In the genomic region with DNA sequence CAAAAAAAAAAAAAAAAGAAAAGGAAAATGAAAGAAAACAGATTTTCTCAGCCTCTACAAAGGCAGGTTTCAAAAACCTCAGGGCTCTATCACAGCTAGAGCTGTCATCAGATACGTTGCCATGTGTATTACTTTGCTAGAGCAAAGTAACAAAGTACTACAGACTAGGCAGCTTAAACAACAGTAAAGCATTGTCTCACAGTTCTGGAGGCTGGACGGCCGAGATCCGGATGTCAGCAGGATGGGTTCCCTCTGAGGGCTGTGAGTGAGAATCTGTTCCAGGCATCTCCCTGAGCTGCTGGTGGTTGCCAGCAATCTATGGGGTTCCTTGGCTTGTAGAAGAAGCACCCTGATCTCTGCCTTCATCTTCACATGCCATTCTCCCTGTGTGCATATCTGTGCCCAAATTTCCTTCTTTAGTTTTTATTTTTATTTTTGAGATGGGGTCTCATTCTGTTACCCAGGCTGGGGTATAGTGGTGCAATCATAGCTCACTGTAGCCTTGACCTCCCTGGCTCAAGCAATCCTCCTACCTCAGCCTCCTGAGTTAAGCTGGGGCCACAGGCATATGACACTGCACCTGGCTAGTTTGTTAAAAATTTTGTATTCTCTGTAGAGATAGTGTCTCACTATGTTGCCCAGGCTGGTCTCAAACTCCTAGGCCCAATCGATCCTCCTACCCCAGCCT, we compare ENCODE assay signal across 1 cellular context.
A peak's percentile ranks its signal among the peaks of the same experiment; 100 is the strongest.
TF ChIP-seq lines count a peak whose summit lies in the region.

No MANE protein-coding gene starts in this region.

TF ChIP-seq in K562, 482 proteins besides CTCF, POLR2A, EP300 and RAD21:
- no peak for TF ChIP-seq ADNP (tag; IDR thresholded peaks at IDR 0.05)
- TF ChIP-seq, protein P1, sequence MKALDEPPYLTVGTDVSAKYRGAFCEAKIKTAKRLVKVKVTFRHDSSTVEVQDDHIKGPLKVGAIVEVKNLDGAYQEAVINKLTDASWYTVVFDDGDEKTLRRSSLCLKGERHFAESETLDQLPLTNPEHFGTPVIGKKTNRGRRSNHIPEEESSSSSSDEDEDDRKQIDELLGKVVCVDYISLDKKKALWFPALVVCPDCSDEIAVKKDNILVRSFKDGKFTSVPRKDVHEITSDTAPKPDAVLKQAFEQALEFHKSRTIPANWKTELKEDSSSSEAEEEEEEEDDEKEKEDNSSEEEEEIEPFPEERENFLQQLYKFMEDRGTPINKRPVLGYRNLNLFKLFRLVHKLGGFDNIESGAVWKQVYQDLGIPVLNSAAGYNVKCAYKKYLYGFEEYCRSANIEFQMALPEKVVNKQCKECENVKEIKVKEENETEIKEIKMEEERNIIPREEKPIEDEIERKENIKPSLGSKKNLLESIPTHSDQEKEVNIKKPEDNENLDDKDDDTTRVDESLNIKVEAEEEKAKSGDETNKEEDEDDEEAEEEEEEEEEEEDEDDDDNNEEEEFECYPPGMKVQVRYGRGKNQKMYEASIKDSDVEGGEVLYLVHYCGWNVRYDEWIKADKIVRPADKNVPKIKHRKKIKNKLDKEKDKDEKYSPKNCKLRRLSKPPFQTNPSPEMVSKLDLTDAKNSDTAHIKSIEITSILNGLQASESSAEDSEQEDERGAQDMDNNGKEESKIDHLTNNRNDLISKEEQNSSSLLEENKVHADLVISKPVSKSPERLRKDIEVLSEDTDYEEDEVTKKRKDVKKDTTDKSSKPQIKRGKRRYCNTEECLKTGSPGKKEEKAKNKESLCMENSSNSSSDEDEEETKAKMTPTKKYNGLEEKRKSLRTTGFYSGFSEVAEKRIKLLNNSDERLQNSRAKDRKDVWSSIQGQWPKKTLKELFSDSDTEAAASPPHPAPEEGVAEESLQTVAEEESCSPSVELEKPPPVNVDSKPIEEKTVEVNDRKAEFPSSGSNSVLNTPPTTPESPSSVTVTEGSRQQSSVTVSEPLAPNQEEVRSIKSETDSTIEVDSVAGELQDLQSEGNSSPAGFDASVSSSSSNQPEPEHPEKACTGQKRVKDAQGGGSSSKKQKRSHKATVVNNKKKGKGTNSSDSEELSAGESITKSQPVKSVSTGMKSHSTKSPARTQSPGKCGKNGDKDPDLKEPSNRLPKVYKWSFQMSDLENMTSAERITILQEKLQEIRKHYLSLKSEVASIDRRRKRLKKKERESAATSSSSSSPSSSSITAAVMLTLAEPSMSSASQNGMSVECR (CRISPR knock-in tag; IDR thresholded peaks at IDR 0.05): 0 out of 2 replicates have a peak, but pooled peaks have one; percentile 29
